In genomic region chr11:20056109-20057054, GRCh38 we compare ENCODE assay signal across 1 cellular context.
TF ChIP-seq lines count a peak whose summit lies in the region.

No MANE protein-coding gene starts in this region.

TF ChIP-seq in WTC11, 78 proteins besides CTCF, POLR2A, EP300 and RAD21 (continued from another document):
- no peak for TF ChIP-seq RELA (CRISPR knock-in tag; IDR thresholded peaks at IDR 0.05; ENCODE audit: borderline replicate concordance)
- TF ChIP-seq MYBL2 (CRISPR knock-in tag; IDR thresholded peaks at IDR 0.05) = no peak
- TF ChIP-seq FOXP4 (CRISPR knock-in tag; IDR thresholded peaks at IDR 0.05) = no peak
- no peak for TF ChIP-seq AR (CRISPR knock-in tag; IDR thresholded peaks at IDR 0.05)
- TF ChIP-seq CBFB (CRISPR knock-in tag; IDR thresholded peaks at IDR 0.05; ENCODE audit: low read depth) = no peak
- no peak for TF ChIP-seq CREB1 (CRISPR knock-in tag; IDR thresholded peaks at IDR 0.05)
